ENCODE assay signal across 8 cellular contexts in the genomic region with DNA sequence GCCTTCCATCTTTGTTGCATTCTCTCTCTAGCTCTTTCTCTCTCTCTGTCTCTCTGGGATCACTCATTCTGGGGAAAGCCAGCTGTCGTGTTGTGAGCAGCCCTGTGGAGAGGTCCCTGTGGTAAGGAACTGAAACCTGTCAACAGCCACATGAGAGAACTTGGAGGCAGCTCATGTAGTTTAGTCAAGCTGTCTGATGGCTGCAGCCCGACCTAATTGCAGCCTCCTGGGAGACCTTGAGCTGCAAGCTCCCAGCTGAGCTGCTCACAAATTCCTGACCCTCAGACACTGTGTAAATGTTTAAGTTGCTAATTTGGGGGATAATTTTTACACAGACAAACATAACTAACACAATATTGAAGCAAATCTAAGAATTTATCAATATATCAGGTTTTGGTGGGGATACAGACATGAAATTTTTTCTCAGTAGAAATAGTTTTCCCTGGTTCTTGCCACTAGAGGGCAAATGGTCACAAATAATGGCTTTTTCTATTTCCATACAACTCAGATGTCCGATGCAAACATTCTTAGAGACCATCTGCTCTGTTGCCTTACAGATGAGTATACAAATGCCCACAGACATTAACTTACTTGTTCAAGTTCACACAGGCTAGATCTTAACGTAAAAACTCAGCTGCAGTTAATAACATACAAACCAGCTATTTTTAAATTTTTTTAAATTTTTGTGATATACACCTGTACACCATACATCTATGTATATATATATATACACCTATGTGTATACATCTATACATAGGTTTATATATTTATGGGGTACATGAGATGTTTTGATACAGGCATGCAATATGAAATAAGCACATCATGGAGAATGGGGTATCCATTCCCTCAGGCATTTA. TPM values are rescaled to one million over a fixed set of nuclear protein-coding genes. Genes with fewer than 3 reads are reported as not detected.
DNase-seq lines count a peak whose midpoint lies in the region; ATAC-seq, FAIRE-seq and TF ChIP-seq lines count a peak whose summit lies in the region.

No MANE protein-coding gene starts in this region.

- H3K36me3 ChIP-seq in HUES64 (ENCODE audit: insufficient read depth, low read length) (no peaks in the 10 kb centered on the region), brain microvascular endothelial cell (replicated peaks) (no peaks in the 10 kb centered on the region), kidney (ENCODE audit: control insufficient read depth in 1 of 2, insufficient read depth in 2 of 2, low read length in 2 of 2) (no peaks in the 10 kb centered on the region), testis (ENCODE audit: low read depth, missing control alignments) (no peaks in the 10 kb centered on the region)

- no peak overlapping the region for H3K4me3 ChIP-seq in HUES64 (ENCODE audit: low read length)
- no peak overlapping the region for H3K4me3 ChIP-seq in brain microvascular endothelial cell (ENCODE audit: low read depth, low read length)
- no peak overlapping the region for H3K4me3 ChIP-seq in kidney (ENCODE audit: low read length in 2 of 2)
- no peak overlapping the region for H3K4me3 ChIP-seq in testis

- intact Hi-C loops in Right ventricle myocardium superior (cut with DNase I) (loop anchor here (5.0 kb wide), 1 partner anchor 510 kb away; no protein-coding TSS in a partner anchor), cardiac septum (cut with DNase I) (no loop called here), kidney (cut with DNase I) (loop anchor here (10.0 kb wide), 1 partner anchor 508 kb away; a partner anchor contains a TSS), testis (cut with DNase I; ENCODE audit: low total_unique reads) (no loop called here)

- FAIRE-seq in kidney (lab: Jason Lieb, UNC) = no peak

- no peak for DNase-seq in Right ventricle myocardium superior
- DNase-seq in cardiac septum (ENCODE audit: low spot score) = no peak
- DNase-seq in NOMO-1 treated with DMSO at 0.1 percent for 48 hours (lab: John Stamatoyannopoulos, UW; ENCODE audit: unreplicated experiment) = peak; percentile 81
- DNase-seq in brain microvascular endothelial cell = peak; percentile 58
- DNase-seq in kidney = no peak
- no peak for DNase-seq in testis

- H3K9ac ChIP-seq in HUES64 (ENCODE audit: low read depth, low read length) (no peak overlapping the region), kidney (ENCODE audit: low read length in 2 of 2) (no peak overlapping the region)

- WGBS in HUES64 = 44% methylated on average over 4 of the region's 4 CpGs
- 37 to 38% methylated on average over 3 to 4 of the region's 4 CpGs for WGBS in testis, 2 donors

- ATAC-seq in Right ventricle myocardium superior (ENCODE audit: poor library complexity) = peak; percentile 49
- ATAC-seq in GM21786 (IDR thresholded peaks at IDR 0.05; ENCODE audit: unreplicated experiment) = peak; percentile 97

- TF ChIP-seq POLR2A in testis (IDR thresholded peaks at IDR 0.05) = no peak

- peaks cover 4% of the 10 kb centered on the region; the same call in 1 of the 2 replicates for H3K4me1 ChIP-seq in HUES64 (ENCODE audit: insufficient read depth, low read length)
- no peaks in the 10 kb centered on the region for H3K4me1 ChIP-seq in kidney (ENCODE audit: control insufficient read depth in 1 of 2, insufficient read depth in 1 of 2, low read depth in 1 of 2, low read length in 2 of 2)
- H3K4me1 ChIP-seq in testis = no peaks in the 10 kb centered on the region

- TF ChIP-seq CTCF in brain microvascular endothelial cell (IDR thresholded peaks at IDR 0.05; ENCODE audit: low read depth, low read length, missing control alignments) (peak; percentile 48), kidney (IDR thresholded peaks at IDR 0.05; ENCODE audit: borderline replicate concordance, extremely low read depth, insufficient read depth) (peak; percentile 50), testis (IDR thresholded peaks at IDR 0.05) (peak in 2 of 3 experiments; percentile 55 to 67)

- no peaks in the 10 kb centered on the region for H3K27me3 ChIP-seq in HUES64 (ENCODE audit: insufficient read depth, low read length)
- no peaks in the 10 kb centered on the region for H3K27me3 ChIP-seq in brain microvascular endothelial cell (replicated peaks)
- H3K27me3 ChIP-seq in testis = no peaks in the 10 kb centered on the region

- in situ Hi-C loops in brain microvascular endothelial cell (cut with HindIII; ENCODE audit: low pct_ligation_motif_present, low sequenced_read_pairs) = loop anchor here (25.0 kb wide), 1 partner anchor 510 kb away; a partner anchor contains a TSS

- H3K27ac ChIP-seq in HUES64 (ENCODE audit: low read depth, low read length) (0 out of 2 replicates have a peak overlapping the region, but pooled peaks have one; percentile 36), brain microvascular endothelial cell (no peak overlapping the region), kidney (ENCODE audit: low read depth in 2 of 2, low read length in 2 of 2) (no peak overlapping the region), testis (no peak overlapping the region)

- H3K9me3 ChIP-seq in HUES64 (ENCODE audit: insufficient read depth, low read depth, low read length) (peaks cover 3% of the 10 kb centered on the region; the same call in 1 of the 2 replicates), kidney (ENCODE audit: control insufficient read depth in 1 of 2, low read length in 2 of 2) (no peaks in the 10 kb centered on the region), testis (no peaks in the 10 kb centered on the region)

RNA-seq across cellular contexts. Expression of a gene that starts 15.5 kb away (rescaled TPM):
- total RNA-seq in Right ventricle myocardium superior (25.2 TPM), cardiac septum (38.1 TPM), kidney (50.7 TPM), testis (10 to 100 TPM; 37.5 to 38.8 TPM)
- 37.1 TPM for polyA plus RNA-seq in HUES64 (2013, experiment 1 of 2)
- 39.4 TPM for polyA plus RNA-seq in HUES64 (2013, experiment 2 of 2)
- polyA plus RNA-seq in kidney (ENCODE audit: insufficient read depth, low read depth, low replicate concordance) (20.0 TPM), testis (ENCODE audit: insufficient read depth, low read depth, low replicate concordance) (24.8 TPM)

RNA-seq across cellular contexts. Expression of a gene that starts 46.3 kb away (rescaled TPM):
- total RNA-seq in Right ventricle myocardium superior (10.9 TPM), cardiac septum (7.8 TPM), kidney (20.6 TPM), testis (1 to 10 TPM; 3.5 to 4.3 TPM)
- polyA plus RNA-seq in HUES64 (2013, experiment 1 of 2) = 1.2 TPM
- polyA plus RNA-seq in HUES64 (2013, experiment 2 of 2) = 1.8 TPM
- polyA plus RNA-seq in kidney (ENCODE audit: insufficient read depth, low read depth, low replicate concordance) (2.3 TPM), testis (ENCODE audit: insufficient read depth, low read depth, low replicate concordance) (11.8 TPM)

Comparison
In these comparisons a context has a peak if more than half of its experiments do, and no peak if none do; other contexts are left out.
1. intact Hi-C loops: an anchor here in Right ventricle myocardium superior (5.0 kb wide) and kidney (10.0 kb wide); none called in cardiac septum and testis.
2. DNase-seq: peak in NOMO-1 treated with DMSO at 0.1 percent for 48 hours (single experiment) and brain microvascular endothelial cell (single experiment); none in Right ventricle myocardium superior (single experiment), cardiac septum (single experiment), kidney (single experiment) and testis (single experiment).
3. Peak in every context shown above with its lines, with median percentiles within 50 percentile points of each other: CTCF ChIP-seq.